Comparison of ENCODE assay signal across 8 cellular contexts in genomic region chr17:20155258-20156195, GRCh38.
DNase-seq lines count a peak whose midpoint lies in the region; ATAC-seq, FAIRE-seq and TF ChIP-seq lines count a peak whose summit lies in the region.

No MANE protein-coding gene starts in this region.

- H3K36me3 ChIP-seq in astrocyte (ENCODE audit: insufficient read depth, low read length) (no peaks in the 10 kb centered on the region), psoas muscle (ENCODE audit: insufficient read depth in 1 of 2, low read depth in 1 of 2) (no peaks in the 10 kb centered on the region)

- peak overlapping the region; percentile 88 for H3K9ac ChIP-seq in astrocyte (ENCODE audit: low read length)

- peaks cover 19% of the 10 kb centered on the region for H3K4me1 Mint-ChIP-seq in astrocyte (ENCODE audit: low read depth, unreplicated experiment)

- intact Hi-C loops in right cardiac atrium (cut with DNase I), result no loop called here
- intact Hi-C loops in psoas muscle (cut with DNase I), result no loop called here

- peaks cover 8% of the 10 kb centered on the region for H3K4me1 ChIP-seq in astrocyte (ENCODE audit: insufficient read depth, low read length)
- H3K4me1 ChIP-seq in right cardiac atrium (ENCODE audit: control insufficient read depth, insufficient read depth, low read length), result no peaks in the 10 kb centered on the region
- peaks cover 8% of the 10 kb centered on the region for H3K4me1 ChIP-seq in psoas muscle

- whole genome bisulfite sequencing in right cardiac atrium, result 10% methylated on average over 69 of the region's 69 CpGs
- 10 to 12% (median 12%) methylated on average over 55 to 69 of the region's 69 CpGs for WGBS in psoas muscle, 3 donors

- peak overlapping the region; percentile 51 for H3K27ac ChIP-seq in astrocyte (ENCODE audit: low read depth, low read length)
- no peak overlapping the region for H3K27ac ChIP-seq in right cardiac atrium (ENCODE audit: low read length)
- H3K27ac ChIP-seq in psoas muscle, result no peak overlapping the region

- H3K36me3 Mint-ChIP-seq in astrocyte (ENCODE audit: low read depth, unreplicated experiment), result peaks cover 6% of the 10 kb centered on the region

- no peak overlapping the region for H3K27ac Mint-ChIP-seq in astrocyte (ENCODE audit: unreplicated experiment)

- no peaks in the 10 kb centered on the region for H3K9me3 Mint-ChIP-seq in astrocyte (ENCODE audit: unreplicated experiment)

- ATAC-seq in HG02798 (IDR thresholded peaks at IDR 0.05; ENCODE audit: poor library complexity, unreplicated experiment), result peak; percentile 96
- peak; percentile 100 for ATAC-seq in right cardiac atrium
- ATAC-seq in psoas muscle, result peak; percentile 92 to 99 (median 97)

- in situ Hi-C loops in GM13976 (cut with MboI; ENCODE audit: low sequenced_read_pairs, unreplicated experiment), result no loop called here

- H3K27me3 ChIP-seq in astrocyte (ENCODE audit: insufficient read depth, low read length) (peaks cover 4% of the 10 kb centered on the region), right cardiac atrium (ENCODE audit: control insufficient read depth, insufficient read depth) (peaks cover 2% of the 10 kb centered on the region), psoas muscle (ENCODE audit: insufficient read depth in 3 of 3, low read length in 2 of 3) (peaks cover 3 to 38% (median 4%) of the 10 kb centered on the region in 3 donors)

- TF ChIP-seq CTCF in GM13976 (IDR thresholded peaks at IDR 0.05; ENCODE audit: borderline replicate concordance, control extremely low read depth, extremely low read depth, insufficient read depth, missing control alignments) (no peak), astrocyte (IDR thresholded peaks at IDR 0.05; ENCODE audit: insufficient read depth, low read depth, low read length) (no peak), psoas muscle (IDR thresholded peaks at IDR 0.05) (no peak)

- peaks cover 35% of the 10 kb centered on the region for H4K20me1 ChIP-seq in astrocyte (ENCODE audit: insufficient read depth, low read length)

- H3K79me2 ChIP-seq in astrocyte (ENCODE audit: insufficient read depth, low read length), result peaks cover 42% of the 10 kb centered on the region

- peak overlapping the region; percentile 74 for H2AFZ ChIP-seq in astrocyte (ENCODE audit: low read depth, low read length)

- no peaks in the 10 kb centered on the region for H3K27me3 Mint-ChIP-seq in astrocyte (ENCODE audit: low read depth, unreplicated experiment)

- peak overlapping the region; percentile 89 for H3K4me2 ChIP-seq in astrocyte (ENCODE audit: low read length)

- FAIRE-seq in astrocyte (lab: Jason Lieb, UNC) (no peak), urothelium cell line (lab: Jason Lieb, UNC) (peak; percentile 96)

- H3K9me3 ChIP-seq in astrocyte (ENCODE audit: insufficient read depth, low read depth, low read length), result no peaks in the 10 kb centered on the region
- no peaks in the 10 kb centered on the region for H3K9me3 ChIP-seq in right cardiac atrium (ENCODE audit: control insufficient read depth, low read length)
- H3K9me3 ChIP-seq in psoas muscle, result no peaks in the 10 kb centered on the region

- H3K4me3 Mint-ChIP-seq in astrocyte (ENCODE audit: unreplicated experiment), result no peak overlapping the region

- H3K4me3 ChIP-seq in astrocyte (ENCODE audit: insufficient read depth, low read depth, low read length), result peak overlapping the region; percentile 76
- peak overlapping the region; percentile 66 for H3K4me3 ChIP-seq in right cardiac atrium (ENCODE audit: low read length)
- peak overlapping the region; percentile 75 for H3K4me3 ChIP-seq in psoas muscle

- DNase-seq in GM13976 (ENCODE audit: low spot score) (peak; percentile 98), NCI-H1436 treated with DMSO at 0.1 percent for 48 hours (lab: John Stamatoyannopoulos, UW) (peak; percentile 89), T-helper 2 cell (peak; percentile 82 to 97 (median 94)), astrocyte (ENCODE audit: low read depth) (peak; percentile 96), right cardiac atrium (peak; percentile 98 to 100 (median 98)), psoas muscle (peak; percentile 95 to 96), urothelium cell line (ENCODE audit: low spot score) (peak; percentile 96)
